9 cellular contexts compared by ENCODE assay signal in genomic region chr11:118883368-118884071, GRCh38. TPM values are rescaled to one million over a fixed set of nuclear protein-coding genes. Genes with fewer than 3 reads are reported as not detected.
DNase-seq lines count a peak whose midpoint lies in the region; ATAC-seq and TF ChIP-seq lines count a peak whose summit lies in the region.
"Had no signal": no experiment of that assay in that cellular context is flagged by ENCODE, and none has a peak within 500 bp of the region (broad histone marks: within the 10 kb centered on the region; RNA-seq: fewer than 3 reads in every experiment).

CXCR5 (plus strand) TSS chr11:118883892; CDS start chr11:118883942, 50 bp downstream.

- ATAC-seq in natural killer cell treated with Interleukin-12 subunit alpha and Interleukin-12 subunit beta and Interleukin-15 and Interleukin-18, amount 100 ng/mL, for 72 hours: peak in 1 of 2 donors; percentile 56
- ATAC-seq in natural killer cell: no peak
- peak; percentile 72 for ATAC-seq in HG03442 (IDR thresholded peaks at IDR 0.05; ENCODE audit: unreplicated experiment)
- ATAC-seq: left colon had no signal

- peaks cover 37 to 42% of the 10 kb centered on the region in 2 donors for H3K4me1 Mint-ChIP-seq in natural killer cell treated with Interleukin-12 subunit alpha and Interleukin-12 subunit beta and Interleukin-15 and Interleukin-18, amount 100 ng/mL, for 72 hours (ENCODE audit: low read depth in 2 of 2)
- H3K4me1 Mint-ChIP-seq in natural killer cell: peaks cover 10 to 33% of the 10 kb centered on the region in 2 donors
- H3K4me1 Mint-ChIP-seq in activated naive CD4-positive, alpha-beta T cell treated with anti-CD3 and anti-CD28 coated beads, Interleukin-2, amount 10 ng/mL, durations not matched to agents 7 days and 5 days: peaks cover 50% of the 10 kb centered on the region

- H3K4me3 Mint-ChIP-seq in natural killer cell treated with Interleukin-12 subunit alpha and Interleukin-12 subunit beta and Interleukin-15 and Interleukin-18, amount 100 ng/mL, for 72 hours: peak within 1 kb of the TSS; percentile 61
- H3K4me3 Mint-ChIP-seq in natural killer cell: no peak within 1 kb of the TSS
- no peak within 1 kb of the TSS for H3K4me3 Mint-ChIP-seq in activated naive CD4-positive, alpha-beta T cell treated with anti-CD3 and anti-CD28 coated beads, Interleukin-2, amount 10 ng/mL, durations not matched to agents 7 days and 5 days

- H3K27ac Mint-ChIP-seq in natural killer cell treated with Interleukin-12 subunit alpha and Interleukin-12 subunit beta and Interleukin-15 and Interleukin-18, amount 100 ng/mL, for 72 hours: peak within 1 kb of the TSS; percentile 70 to 90
- H3K27ac Mint-ChIP-seq in natural killer cell: peak within 1 kb of the TSS in 1 of 2 donors; percentile 36
- H3K27ac Mint-ChIP-seq in activated naive CD4-positive, alpha-beta T cell treated with anti-CD3 and anti-CD28 coated beads, Interleukin-2, amount 10 ng/mL, durations not matched to agents 7 days and 5 days: peak within 1 kb of the TSS; percentile 76

- TF ChIP-seq CTCF in natural killer cell (IDR thresholded peaks at IDR 0.05): no peak

- H3K27me3 Mint-ChIP-seq in natural killer cell treated with Interleukin-12 subunit alpha and Interleukin-12 subunit beta and Interleukin-15 and Interleukin-18, amount 100 ng/mL, for 72 hours: no peaks in the 10 kb centered on the region
- no peaks in the 10 kb centered on the region for H3K27me3 Mint-ChIP-seq in natural killer cell (ENCODE audit: low read depth in 2 of 2)
- peaks cover 26% of the 10 kb centered on the region for H3K27me3 Mint-ChIP-seq in activated naive CD4-positive, alpha-beta T cell treated with anti-CD3 and anti-CD28 coated beads, Interleukin-2, amount 10 ng/mL, durations not matched to agents 7 days and 5 days

- no peaks in the 10 kb centered on the region for H3K36me3 Mint-ChIP-seq in natural killer cell treated with Interleukin-12 subunit alpha and Interleukin-12 subunit beta and Interleukin-15 and Interleukin-18, amount 100 ng/mL, for 72 hours
- no peaks in the 10 kb centered on the region for H3K36me3 Mint-ChIP-seq in natural killer cell
- no peaks in the 10 kb centered on the region for H3K36me3 Mint-ChIP-seq in activated naive CD4-positive, alpha-beta T cell treated with anti-CD3 and anti-CD28 coated beads, Interleukin-2, amount 10 ng/mL, durations not matched to agents 7 days and 5 days

- peak; percentile 47 for DNase-seq in natural killer cell treated with Interleukin-12 subunit alpha and Interleukin-12 subunit beta and Interleukin-15 and Interleukin-18, amount 100 ng/mL, for 72 hours (ENCODE audit: low spot score)
- DNase-seq in natural killer cell (no peak), NCI-H2227 (lab: John Stamatoyannopoulos, UW; ENCODE audit: unreplicated experiment) (no peak), NCI-H2171 (lab: John Stamatoyannopoulos, UW) (no peak), RKO (ENCODE audit: low spot score) (no peak)
- no peak for DNase-seq in activated naive CD4-positive, alpha-beta T cell treated with anti-CD3 and anti-CD28 coated beads, Interleukin-2, amount 10 ng/mL, durations not matched to agents 7 days and 5 days
- DNase-seq in stimulated activated CD4-positive, alpha-beta T cell treated with anti-CD3 and anti-CD28 coated beads, Interleukin-4, amount 100 ng/mL, for 4 hours: peak; percentile 47 to 69

- intact Hi-C loops in natural killer cell (cut with micrococcal nuclease): no loop called here

- H3K9me3 Mint-ChIP-seq in natural killer cell treated with Interleukin-12 subunit alpha and Interleukin-12 subunit beta and Interleukin-15 and Interleukin-18, amount 100 ng/mL, for 72 hours: no peaks in the 10 kb centered on the region
- no peaks in the 10 kb centered on the region for H3K9me3 Mint-ChIP-seq in natural killer cell
- no peaks in the 10 kb centered on the region for H3K9me3 Mint-ChIP-seq in activated naive CD4-positive, alpha-beta T cell treated with anti-CD3 and anti-CD28 coated beads, Interleukin-2, amount 10 ng/mL, durations not matched to agents 7 days and 5 days

- CTCF ChIA-PET in activated naive CD4-positive, alpha-beta T cell treated with anti-CD3 and anti-CD28 coated beads, Interleukin-2, amount 10 ng/mL, durations not matched to agents 7 days and 5 days (lab: Charles Lee): interaction anchor here (0.5 to 2.3 kb wide), 10 partner anchors 9 to 98 kb away, joined by 3 to 21 read pairs (median 4); partner anchors contain the start of gene DDX6

RNA-seq across cellular contexts. Expression of gene CXCR5, which starts in this region (rescaled TPM):
- total RNA-seq in natural killer cell treated with Interleukin-12 subunit alpha and Interleukin-12 subunit beta and Interleukin-15 and Interleukin-18, amount 100 ng/mL, for 72 hours: 1 to 10 TPM; 3.1 to 6.3 TPM
- 1 to 10 TPM in 1 of 3 donors, under 1 TPM in 2; 0.56 to 1.3 (median 0.86) TPM for total RNA-seq in natural killer cell

Comparison
In these comparisons a context has a peak if more than half of its experiments do, and no peak if none do; other contexts are left out.
1. DNase-seq: peak in natural killer cell treated with Interleukin-12 subunit alpha and Interleukin-12 subunit beta and Interleukin-15 and Interleukin-18, amount 100 ng/mL, for 72 hours (single experiment) and stimulated activated CD4-positive, alpha-beta T cell treated with anti-CD3 and anti-CD28 coated beads, Interleukin-4, amount 100 ng/mL, for 4 hours (2 of 2); none in natural killer cell (single experiment), activated naive CD4-positive, alpha-beta T cell treated with anti-CD3 and anti-CD28 coated beads, Interleukin-2, amount 10 ng/mL, durations not matched to agents 7 days and 5 days (single experiment), NCI-H2227 (single experiment), NCI-H2171 (single experiment) and RKO (single experiment).